8 cellular contexts compared by ENCODE assay signal in genomic region chr5:160008877-160009590, GRCh38. TPM values are rescaled to one million over a fixed set of nuclear protein-coding genes. Genes with fewer than 3 reads are reported as not detected.
DNase-seq lines count a peak whose midpoint lies in the region; ATAC-seq and FAIRE-seq lines count a peak whose summit lies in the region.

Gene TTC1 (plus strand): TSS chr5:160009139. CDS start chr5:160010529, 1,390 bp downstream.

- peak within 1 kb of the TSS; percentile 2 to 90 for H3K4ac ChIP-seq in mesenchymal stem cell (ENCODE audit: low read depth in 1 of 2, low read length in 2 of 2)

- H3K9ac ChIP-seq in endocrine pancreas (ENCODE audit: control insufficient read depth, insufficient read depth, low read length) (peak within 1 kb of the TSS; percentile 86), mesenchymal stem cell (ENCODE audit: low read length) (peak within 1 kb of the TSS; percentile 92)

- H3K27me3 ChIP-seq in endocrine pancreas (ENCODE audit: control insufficient read depth, insufficient read depth, low read length): no peaks in the 10 kb centered on the region
- H3K27me3 ChIP-seq in mesenchymal stem cell (ENCODE audit: control insufficient read depth in 1 of 2, insufficient read depth in 1 of 2, low read length in 2 of 2): no peaks in the 10 kb centered on the region

- ATAC-seq in GM21367 (IDR thresholded peaks at IDR 0.05; ENCODE audit: unreplicated experiment): peak; percentile 100

- H3K9me3 ChIP-seq in endocrine pancreas (ENCODE audit: control insufficient read depth, low read length) (no peaks in the 10 kb centered on the region), mesenchymal stem cell (ENCODE audit: control insufficient read depth, low read length) (no peaks in the 10 kb centered on the region)

- H4K8ac ChIP-seq in mesenchymal stem cell (ENCODE audit: low read length): peak within 1 kb of the TSS; percentile 93

- H2BK12ac ChIP-seq in mesenchymal stem cell (ENCODE audit: low read length in 2 of 2): no peak within 1 kb of the TSS

- H2BK5ac ChIP-seq in mesenchymal stem cell (ENCODE audit: low read depth, low read length, poor library complexity, severe bottlenecking): no peak within 1 kb of the TSS

- H3K18ac ChIP-seq in mesenchymal stem cell (ENCODE audit: low read depth in 1 of 2, low read length in 2 of 2): peak within 1 kb of the TSS; percentile 23 to 29

- no peak within 1 kb of the TSS for H3K23ac ChIP-seq in mesenchymal stem cell (ENCODE audit: low read length in 2 of 2)

- peak within 1 kb of the TSS; percentile 99 for H3K4me2 ChIP-seq in mesenchymal stem cell (ENCODE audit: low read length, poor library complexity, severe bottlenecking)

- no peak within 1 kb of the TSS for H2BK120ac ChIP-seq in mesenchymal stem cell (ENCODE audit: low read depth, low read length)

- peak within 1 kb of the TSS; percentile 62 for H3K27ac ChIP-seq in mesenchymal stem cell (ENCODE audit: low read length, poor library complexity, severe bottlenecking)

- no peak within 1 kb of the TSS for H3K14ac ChIP-seq in mesenchymal stem cell (ENCODE audit: low read length in 2 of 2)

- peaks cover 7% of the 10 kb centered on the region for H3K4me1 ChIP-seq in endocrine pancreas (ENCODE audit: control insufficient read depth, insufficient read depth, low read length)
- H3K4me1 ChIP-seq in mesenchymal stem cell (ENCODE audit: control insufficient read depth, insufficient read depth, low read depth, low read length): peaks cover 7% of the 10 kb centered on the region

- peak; percentile 98 for DNase-seq in COR-L47 (lab: John Stamatoyannopoulos, UW)
- peak; percentile 96 for DNase-seq in HTR-8/SVneo (ENCODE audit: insufficient read length, low spot score)
- peak; percentile 94 for DNase-seq in NOMO-1 treated with dmso at 0.1 percent for 144 hours (lab: John Stamatoyannopoulos, UW; ENCODE audit: unreplicated experiment)
- peak; percentile 51 to 76 (median 68) for DNase-seq in activated CD8-positive, alpha-beta memory T cell treated with anti-CD3 and anti-CD28 coated beads for 48 hours (ENCODE audit: low read depth in 2 of 3, low spot score in 2 of 3)
- peak; percentile 99 for DNase-seq in mesenchymal stem cell
- DNase-seq in stimulated activated CD8-positive, alpha-beta memory T cell treated with anti-CD3 and anti-CD28 coated beads, Interleukin-12 subunit alpha, Interleukin-12 subunit beta, amount 100 ng/mL, for 4 hours (ENCODE audit: low read depth): peak; percentile 74

- no peak within 1 kb of the TSS for H4K91ac ChIP-seq in mesenchymal stem cell (ENCODE audit: low read length)

- peak; percentile 96 for FAIRE-seq in HTR-8/SVneo (lab: Jason Lieb, UNC)

- H3K4me3 ChIP-seq in endocrine pancreas (ENCODE audit: control insufficient read depth, insufficient read depth, low read length): peak within 1 kb of the TSS; percentile 99
- peak within 1 kb of the TSS; percentile 67 to 89 for H3K4me3 ChIP-seq in mesenchymal stem cell (ENCODE audit: insufficient read depth in 1 of 2, low read depth in 1 of 2, low read length in 2 of 2)

- H2AFZ ChIP-seq in mesenchymal stem cell (ENCODE audit: low read depth, low read length): peak within 1 kb of the TSS; percentile 80

- peak within 1 kb of the TSS; percentile 15 for H2AK5ac ChIP-seq in mesenchymal stem cell (ENCODE audit: low read length, severe bottlenecking)

- H2BK15ac ChIP-seq in mesenchymal stem cell (ENCODE audit: low read depth, poor library complexity, severe bottlenecking): no peak within 1 kb of the TSS

- H3K79me1 ChIP-seq in mesenchymal stem cell (replicated peaks; ENCODE audit: low read length, poor library complexity, severe bottlenecking): peaks cover 7% of the 10 kb centered on the region

- WGBS in mesenchymal stem cell: under 1% methylated on average over 30 of the region's 31 CpGs

- H3K36me3 ChIP-seq in endocrine pancreas (ENCODE audit: control insufficient read depth, insufficient read depth, low read length) (no peaks in the 10 kb centered on the region), mesenchymal stem cell (ENCODE audit: control insufficient read depth in 1 of 2, insufficient read depth in 2 of 2, low read depth in 1 of 2, low read length in 2 of 2) (peaks cover 6 to 29% of the 10 kb centered on the region in 2 experiments)

RNA-seq across cellular contexts. Expression of gene TTC1, which starts in this region (rescaled TPM):
- 73.4 TPM for polyA plus RNA-seq in mesenchymal stem cell (2013, experiment 1 of 2)
- 76.3 TPM for polyA plus RNA-seq in mesenchymal stem cell (2013, experiment 2 of 2)

Comparison
In these comparisons a context has a peak if more than half of its experiments do, and no peak if none do; other contexts are left out.
1. Peak in every context shown above with its lines: DNase-seq, ATAC-seq, H3K4me3 ChIP-seq and H3K27ac ChIP-seq.